In genomic region chr20:20568604-20569205, GRCh38 we compare ENCODE assay signal across 8 cellular contexts.
A peak's percentile ranks its signal among the peaks of the same experiment; 100 is the strongest.
DNase-seq lines count a peak whose midpoint lies in the region; ATAC-seq, FAIRE-seq and TF ChIP-seq lines count a peak whose summit lies in the region.

No MANE protein-coding gene starts in this region.

- H3K79me2 ChIP-seq in OCI-LY7 (ENCODE audit: insufficient read depth, low read depth, low read length), result no peaks in the 10 kb centered on the region
- H3K79me2 ChIP-seq in mammary epithelial cell (ENCODE audit: insufficient read depth, low read length), result no peaks in the 10 kb centered on the region

- no peaks in the 10 kb centered on the region for H3K9me3 ChIP-seq in OCI-LY7 (ENCODE audit: low read length)
- no peaks in the 10 kb centered on the region for H3K9me3 ChIP-seq in mammary epithelial cell (replicated peaks; ENCODE audit: insufficient read depth, low read length)
- H3K9me3 ChIP-seq in lung (ENCODE audit: control insufficient read depth in 2 of 2, insufficient read depth in 1 of 2, low read length in 1 of 2), result peaks cover 0 to 2% of the 10 kb centered on the region in 2 donors

- 17% methylated on average over 3 of the region's 3 CpGs for WGBS in mammary epithelial cell (ENCODE audit: low coverage, missing lambda C conversion rate)
- 37 to 38% methylated on average over 3 of the region's 3 CpGs for WGBS in lung, 2 donors

- no peak overlapping the region for H3K4me3 ChIP-seq in Jurkat, Clone E6-1 (ENCODE audit: low read length)
- H3K4me3 ChIP-seq in OCI-LY7 (ENCODE audit: low read depth, low read length, poor library complexity, severe bottlenecking) (no peak overlapping the region), mammary epithelial cell (replicated peaks in 1 of 3; ENCODE audit: insufficient read depth in 1 of 3, low read depth in 2 of 3, low read length in 3 of 3) (no peak overlapping the region), lung (no peak overlapping the region)

- H3K4me2 ChIP-seq in OCI-LY7 (ENCODE audit: low read length) (no peak overlapping the region), mammary epithelial cell (ENCODE audit: insufficient read depth, low read depth, low read length) (no peak overlapping the region)

- no peaks in the 10 kb centered on the region for H3K27me3 ChIP-seq in mammary epithelial cell (ENCODE audit: insufficient read depth, low read length)
- no peaks in the 10 kb centered on the region for H3K27me3 ChIP-seq in lung (ENCODE audit: control insufficient read depth, insufficient read depth)

- H4K20me1 ChIP-seq in OCI-LY7 (ENCODE audit: insufficient read depth, low read length), result no peaks in the 10 kb centered on the region
- no peaks in the 10 kb centered on the region for H4K20me1 ChIP-seq in mammary epithelial cell (ENCODE audit: insufficient read depth, low read length)

- CTCF ChIA-PET in OCI-LY7 (lab: Charles Lee; ENCODE audit: unreplicated experiment) (no interaction called here), mammary epithelial cell (lab: Charles Lee; ENCODE audit: low non-redundant PET) (no interaction called here)

- peaks cover 8% of the 10 kb centered on the region for H3K4me1 ChIP-seq in OCI-LY7 (ENCODE audit: insufficient read depth, low read length, poor library complexity, severe bottlenecking)
- H3K4me1 ChIP-seq in mammary epithelial cell (ENCODE audit: insufficient read depth, low read length), result no peaks in the 10 kb centered on the region
- no peaks in the 10 kb centered on the region for H3K4me1 ChIP-seq in lung (ENCODE audit: control insufficient read depth in 2 of 2, insufficient read depth in 2 of 2, low read length in 2 of 2)

- ATAC-seq in lung (ENCODE audit: insufficient read depth, low FRiP score) (no peak), HG03354 (IDR thresholded peaks at IDR 0.05; ENCODE audit: poor library complexity, severe bottlenecking, unreplicated experiment) (no peak)

- POLR2A ChIA-PET in OCI-LY7 (lab: Charles Lee), result no interaction called here

- TF ChIP-seq CTCF in OCI-LY7 (conservative IDR thresholded peaks at IDR 0.05; ENCODE audit: low read length), result peak; percentile 88
- TF ChIP-seq CTCF in mammary epithelial cell (conservative IDR thresholded peaks at IDR 0.05 in 1 of 2, IDR thresholded peaks at IDR 0.05 in 1 of 2; ENCODE audit: extremely low read depth in 1 of 2, insufficient read depth in 1 of 2, low read depth in 1 of 2, low read length in 2 of 2), result peak; percentile 77
- peak; percentile 43 for TF ChIP-seq CTCF in lung (IDR thresholded peaks at IDR 0.05; ENCODE audit: control extremely low read depth, extremely low read depth)

- intact Hi-C loops in OCI-LY7 (cut with micrococcal nuclease; ENCODE audit: unreplicated experiment), result loop anchor here (1.0 kb wide), 2 partner anchors 208 to 485 kb away; no protein-coding TSS in a partner anchor
- intact Hi-C loops in mammary epithelial cell (cut with micrococcal nuclease), result loop anchor here (1.0 to 10.0 kb wide), 8 partner anchors 47 to 484 kb away; no protein-coding TSS in a partner anchor

- in situ Hi-C loops in mammary epithelial cell (cut with MboI; ENCODE audit: low sequenced_read_pairs in 2 of 2), result loop anchor here (5.0 to 25.0 kb wide), 3 partner anchors 206 to 481 kb away; partner anchors contain the start of gene INSM1 (in 1 of the 2)

- H3K36me3 ChIP-seq in OCI-LY7 (ENCODE audit: insufficient read depth, low read length) (no peaks in the 10 kb centered on the region), mammary epithelial cell (ENCODE audit: insufficient read depth, low read length) (no peaks in the 10 kb centered on the region), lung (ENCODE audit: control insufficient read depth in 2 of 2, insufficient read depth in 2 of 2, low read length in 2 of 2) (peaks cover 8 to 17% of the 10 kb centered on the region in 2 donors)

- H3K27ac ChIP-seq in OCI-LY7 (ENCODE audit: low read depth, low read length, poor library complexity, severe bottlenecking) (no peak overlapping the region), mammary epithelial cell (ENCODE audit: insufficient read depth, low read depth, low read length) (no peak overlapping the region), lung (ENCODE audit: low read depth in 1 of 2, low read length in 1 of 2) (no peak overlapping the region)

- BruUV-seq in OCI-LY7 (replicated peaks; lab: Mats Ljungman, UMichigan) (no TSS peak), mammary epithelial cell (replicated peaks; lab: Mats Ljungman, UMichigan) (no TSS peak)

- H3K9ac ChIP-seq in mammary epithelial cell (ENCODE audit: insufficient read depth, low read length), result no peak overlapping the region

- no peaks in the 10 kb centered on the region for H3K9me2 ChIP-seq in OCI-LY7 (ENCODE audit: insufficient read depth, low read length)

- FAIRE-seq in urothelium cell line (lab: Jason Lieb, UNC), result no peak

- H2AFZ ChIP-seq in OCI-LY7 (ENCODE audit: low read length) (no peak overlapping the region), mammary epithelial cell (ENCODE audit: low read depth, low read length) (no peak overlapping the region)

- DNase-seq in NCI-H1436 (lab: John Stamatoyannopoulos, UW) (peak; percentile 64), NCI-H1436 treated with DMSO at 0.1 percent for 48 hours (lab: John Stamatoyannopoulos, UW) (no peak), OCI-LY7 (ENCODE audit: low spot score) (peak; percentile 58), mammary epithelial cell (no peak), lung (ENCODE audit: low spot score) (no peak), urothelium cell line (ENCODE audit: low spot score) (peak; percentile 31)
- peak; percentile 42 for DNase-seq in Jurkat, Clone E6-1 (ENCODE audit: low read depth, low spot score)

- dilution Hi-C loops in mammary epithelial cell (cut with HindIII; ENCODE audit: low sequenced_read_pairs), result loop anchor here (25.0 kb wide), 1 partner anchor 206 kb away; the partner anchor contains the start of gene INSM1

Comparison
In these comparisons a context has a peak if more than half of its experiments do, and no peak if none do; other contexts are left out.
1. DNase-seq: peak in NCI-H1436 (single experiment), Jurkat, Clone E6-1 (single experiment), OCI-LY7 (single experiment) and urothelium cell line (single experiment); none in NCI-H1436 treated with DMSO at 0.1 percent for 48 hours (single experiment), mammary epithelial cell (single experiment) and lung (single experiment).
2. Peak in every context shown above with its lines, with median percentiles within 50 percentile points of each other: CTCF ChIP-seq.